Comparison of ENCODE assay signal across 19 cellular contexts in the genomic region with DNA sequence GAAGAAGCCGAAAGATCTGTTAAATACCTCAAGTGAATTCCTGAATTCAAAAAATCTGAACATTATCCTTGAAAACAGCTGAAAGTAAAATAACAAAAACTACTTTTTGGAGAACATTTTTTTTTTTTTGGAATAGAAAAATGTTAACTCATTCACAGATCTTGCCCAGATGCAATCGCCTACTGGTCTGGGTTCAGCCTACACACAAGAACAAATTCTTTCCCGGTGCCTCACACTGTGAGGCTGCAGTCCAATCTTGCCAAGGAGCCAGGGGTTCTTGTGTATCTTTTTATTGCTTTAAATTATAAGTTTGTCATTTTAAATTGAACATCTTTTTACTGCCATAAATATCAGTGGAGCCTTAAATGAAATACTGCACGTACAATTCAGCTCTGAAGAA. TPM values are rescaled to one million over a fixed set of nuclear protein-coding genes. Genes with fewer than 3 reads are reported as not detected.
DNase-seq lines count a peak whose midpoint lies in the region; ATAC-seq and TF ChIP-seq lines count a peak whose summit lies in the region.
"Had no signal": no experiment of that assay in that cellular context is flagged by ENCODE, and none has a peak within 500 bp of the region (broad histone marks: within the 10 kb centered on the region; RNA-seq: fewer than 3 reads in every experiment).

No MANE protein-coding gene starts in this region.

- H3K27me3 ChIP-seq in smooth muscle cell (ENCODE audit: low read depth) (no peaks in the 10 kb centered on the region), PC-9 (ENCODE audit: insufficient read depth, low read depth) (no peaks in the 10 kb centered on the region)

- peak overlapping the region; percentile 63 for H3K9ac ChIP-seq in smooth muscle cell (ENCODE audit: low read depth)

- H3K27ac ChIP-seq in smooth muscle cell (ENCODE audit: low read depth) (peak overlapping the region; percentile 95), PC-9 (no peak overlapping the region)

- H3F3A ChIP-seq in smooth muscle cell (ENCODE audit: low read depth) (no peaks in the 10 kb centered on the region), PC-9 (ENCODE audit: insufficient read depth, low read depth) (no peaks in the 10 kb centered on the region)

- no TSS peak for BruUV-seq in PC-9 (replicated peaks; lab: Mats Ljungman, UMichigan)

- H3K4me1 ChIP-seq in smooth muscle cell (ENCODE audit: low read depth) (peaks cover 6% of the 10 kb centered on the region), PC-9 (replicated peaks; ENCODE audit: insufficient read depth) (no peaks in the 10 kb centered on the region)

- DNase-seq in GM04503 (ENCODE audit: low read depth) = peak; percentile 47
- peak; percentile 55 for DNase-seq in amniotic stem cell (lab: John Stamatoyannopoulos, UW)
- DNase-seq in fibroblast of the conjunctiva (ENCODE audit: low read depth) = peak; percentile 59
- DNase-seq in smooth muscle cell (lab: John Stamatoyannopoulos, UW; ENCODE audit: unreplicated experiment) = no peak
- no peak for DNase-seq in OCI-M1 (lab: John Stamatoyannopoulos, UW)
- no peak for DNase-seq in NCI-H526 treated with DMSO at 0.1 percent for 48 hours (lab: John Stamatoyannopoulos, UW)
- no peak for DNase-seq in PC-9
- DNase-seq: activated naive CD4-positive, alpha-beta T cell treated with anti-CD3 and anti-CD28 coated beads, Interleukin-2, amount 10 ng/mL, durations not matched to agents 7 days and 5 days; CD4-positive, CD25-positive, alpha-beta regulatory T cell; cerebellar nuclear complex; DMS79 treated with DMSO at 0.1 percent for 48 hours; left colon; naive thymus-derived CD4-positive, alpha-beta T cell; NCI-H1048; NK-92 treated with Interleukin-12 subunit alpha and Interleukin-12 subunit beta, amount 100 ng/mL, for 24 hours; retina; SHP77; stimulated activated CD4-positive, alpha-beta T cell treated with anti-CD3 and anti-CD28 coated beads, Interleukin-4, amount 100 ng/mL, for 1 hour had no signal

- H3K4me3 ChIP-seq in smooth muscle cell = no peak overlapping the region
- H3K4me3 ChIP-seq in PC-9 = no peak overlapping the region

- H3K9me3 ChIP-seq in smooth muscle cell (replicated peaks; ENCODE audit: low read depth) = peaks cover 4% of the 10 kb centered on the region
- H3K9me3 ChIP-seq in PC-9 (ENCODE audit: insufficient read depth, low read depth) = no peaks in the 10 kb centered on the region

- TF ChIP-seq CTCF in smooth muscle cell (IDR thresholded peaks at IDR 0.05; ENCODE audit: borderline replicate concordance, insufficient read depth, poor library complexity, severe bottlenecking) = no peak
- no peak for TF ChIP-seq CTCF in PC-9 (conservative IDR thresholded peaks at IDR 0.05)

- WGBS in smooth muscle cell (ENCODE audit: low lambda C conversion rate) = 39% methylated on average over 4 of the region's 4 CpGs

- H3K9me2 ChIP-seq in PC-9 (ENCODE audit: insufficient read depth) = no peaks in the 10 kb centered on the region

- H2AFZ ChIP-seq in smooth muscle cell (ENCODE audit: low read depth) (peak overlapping the region; percentile 78), PC-9 (no peak overlapping the region)

- no peak for ATAC-seq in HG02840 (IDR thresholded peaks at IDR 0.05; ENCODE audit: low FRiP score, unreplicated experiment)
- ATAC-seq: left colon; naive thymus-derived CD4-positive, alpha-beta T cell had no signal

- CTCF ChIA-PET in PC-9 (lab: Charles Lee) = interaction anchor here (0.6 kb wide), 1 partner anchor 87 kb away, joined by 5 read pairs; no protein-coding TSS in a partner anchor

- H3K4me2 ChIP-seq in smooth muscle cell (peak overlapping the region; percentile 81), PC-9 (no peak overlapping the region)

- H3K79me2 ChIP-seq in smooth muscle cell (ENCODE audit: low read depth) (no peaks in the 10 kb centered on the region), PC-9 (ENCODE audit: low read depth) (no peaks in the 10 kb centered on the region)

- H3K36me3 ChIP-seq in smooth muscle cell (ENCODE audit: low read depth) (no peaks in the 10 kb centered on the region), PC-9 (ENCODE audit: low read depth) (no peaks in the 10 kb centered on the region)

- intact Hi-C loops in PC-9 (cut with micrococcal nuclease; ENCODE audit: unreplicated experiment) = loop anchor here (5.0 to 10.0 kb wide), 2 partner anchors 440 to 548 kb away; no protein-coding TSS in a partner anchor

- no peaks in the 10 kb centered on the region for H4K20me1 ChIP-seq in smooth muscle cell (ENCODE audit: low read depth)
- no peaks in the 10 kb centered on the region for H4K20me1 ChIP-seq in PC-9 (ENCODE audit: insufficient read depth)

- POLR2A ChIA-PET in PC-9 (lab: Charles Lee; ENCODE audit: unreplicated experiment) = no interaction called here

RNA-seq across cellular contexts. Expression of a gene that starts 41.2 kb away (rescaled TPM):
- total RNA-seq in smooth muscle cell (116 and 126 TPM in 2 replicates), PC-9 (2021) (not detected in 2 replicates)
- polyA plus RNA-seq in smooth muscle cell = 71.0 and 84.7 TPM in 2 replicates

Comparison
In these comparisons a context has a peak if more than half of its experiments do, and no peak if none do; other contexts are left out.
1. DNase-seq: peak in GM04503 (single experiment), amniotic stem cell (single experiment) and fibroblast of the conjunctiva (single experiment); none in smooth muscle cell (single experiment), OCI-M1 (single experiment), NCI-H526 treated with DMSO at 0.1 percent for 48 hours (single experiment) and PC-9 (0 of 2).
2. RNA of a gene that starts 41.2 kb away (total RNA-seq): 116 to 126 TPM in smooth muscle cell; not detected in PC-9; every median in the first group is over 100 times any median in the second.